ENCODE assay signal across 8 cellular contexts in genomic region chrX:10119399-10119990, GRCh38. TPM values are rescaled to one million over a fixed set of nuclear protein-coding genes. Genes with fewer than 3 reads are reported as not detected.
DNase-seq lines count a peak whose midpoint lies in the region; ATAC-seq and TF ChIP-seq lines count a peak whose summit lies in the region.

No MANE protein-coding gene starts in this region.

- H3K27me3 ChIP-seq in colonic mucosa (no peaks in the 10 kb centered on the region), left lung (no peaks in the 10 kb centered on the region)

- no peak overlapping the region for H3K27ac ChIP-seq in colonic mucosa
- no peak overlapping the region for H3K27ac ChIP-seq in left lung

- H3K9me3 ChIP-seq in colonic mucosa: no peaks in the 10 kb centered on the region
- no peaks in the 10 kb centered on the region for H3K9me3 ChIP-seq in left lung

- H3K9me3 Mint-ChIP-seq in activated CD4-positive, alpha-beta T cell treated with anti-CD3 and anti-CD28 coated beads, Interleukin-2, amount 10 ng/mL, durations not matched to agents 24 days and 14 days: no peaks in the 10 kb centered on the region

- H3K4me3 ChIP-seq in colonic mucosa (no peak overlapping the region), left lung (no peak overlapping the region)

- DNase-seq in NCI-H510A treated with DMSO at 0.1 percent for 48 hours (lab: John Stamatoyannopoulos, UW) (peak; percentile 51), NCI-H510A (lab: John Stamatoyannopoulos, UW) (no peak), NCI-H446 treated with DMSO at 0.1 percent for 48 hours (lab: John Stamatoyannopoulos, UW) (peak; percentile 17), colonic mucosa (peak; percentile 85), left lung (peak in 1 of 2 donors; percentile 64)
- DNase-seq in activated CD4-positive, alpha-beta T cell treated with anti-CD3 and anti-CD28 coated beads, Interleukin-2, amount 10 ng/mL, durations not matched to agents 24 days and 14 days: peak; percentile 90
- DNase-seq in stimulated activated CD4-positive, alpha-beta T cell treated with anti-CD3 and anti-CD28 coated beads, TNF-alpha, amount 100 ng/mL, for 4 hours (ENCODE audit: low read depth in 3 of 3): peak; percentile 16 to 67 (median 22)

- no peaks in the 10 kb centered on the region for H3K4me1 ChIP-seq in colonic mucosa
- H3K4me1 ChIP-seq in left lung: peaks cover 0 to 34% of the 10 kb centered on the region in 2 donors

- no peak overlapping the region for H3K27ac Mint-ChIP-seq in activated CD4-positive, alpha-beta T cell treated with anti-CD3 and anti-CD28 coated beads, Interleukin-2, amount 10 ng/mL, durations not matched to agents 24 days and 14 days

- ATAC-seq in HG03159 (IDR thresholded peaks at IDR 0.05; ENCODE audit: unreplicated experiment) (peak; percentile 64), left lung (peak; percentile 98)

- H3K4me1 Mint-ChIP-seq in activated CD4-positive, alpha-beta T cell treated with anti-CD3 and anti-CD28 coated beads, Interleukin-2, amount 10 ng/mL, durations not matched to agents 24 days and 14 days: peaks cover 12% of the 10 kb centered on the region

- no peak overlapping the region for H3K9ac ChIP-seq in colonic mucosa (ENCODE audit: low read depth in 2 of 2, low read length in 2 of 2)

- H3K36me3 ChIP-seq in colonic mucosa (no peaks in the 10 kb centered on the region), left lung (peaks cover 0 to 17% of the 10 kb centered on the region in 2 donors)

- no peaks in the 10 kb centered on the region for H3K27me3 Mint-ChIP-seq in activated CD4-positive, alpha-beta T cell treated with anti-CD3 and anti-CD28 coated beads, Interleukin-2, amount 10 ng/mL, durations not matched to agents 24 days and 14 days

- intact Hi-C loops in activated CD4-positive, alpha-beta T cell treated with anti-CD3 and anti-CD28 coated beads, Interleukin-2, amount 10 ng/mL, durations not matched to agents 24 days and 14 days (cut with micrococcal nuclease): loop anchor here (1.0 to 2.0 kb wide), 5 partner anchors 21 to 245 kb away; no protein-coding TSS in a partner anchor
- intact Hi-C loops in colonic mucosa (cut with DNase I) (loop anchor here (1.0 to 5.0 kb wide), 3 partner anchors 124 to 245 kb away; no protein-coding TSS in a partner anchor), left lung (cut with DNase I) (loop anchor here in 1 of 2 donors (5.0 to 10.0 kb wide), 2 partner anchors 122 to 225 kb away; no protein-coding TSS in a partner anchor)

- TF ChIP-seq CTCF in colonic mucosa (IDR thresholded peaks at IDR 0.05) (peak; percentile 100), left lung (IDR thresholded peaks at IDR 0.05) (peak; percentile 97 to 100)

- H3K4me3 Mint-ChIP-seq in activated CD4-positive, alpha-beta T cell treated with anti-CD3 and anti-CD28 coated beads, Interleukin-2, amount 10 ng/mL, durations not matched to agents 24 days and 14 days: no peak overlapping the region

- peaks cover 18% of the 10 kb centered on the region for H3K36me3 Mint-ChIP-seq in activated CD4-positive, alpha-beta T cell treated with anti-CD3 and anti-CD28 coated beads, Interleukin-2, amount 10 ng/mL, durations not matched to agents 24 days and 14 days (ENCODE audit: low read depth)

RNA-seq across cellular contexts. Expression of gene CLCN4, which starts 37.3 kb away (rescaled TPM):
- not detected in 2 replicates for total RNA-seq in activated CD4-positive, alpha-beta T cell treated with anti-CD3 and anti-CD28 coated beads, Interleukin-2, amount 10 ng/mL, durations not matched to agents 24 days and 14 days
- total RNA-seq in colonic mucosa (1 to 10 TPM in 1 of 2 donors, under 1 TPM in 1; 0.62 to 1.2 TPM), left lung (10 to 100 TPM in 1 of 2 donors, 1 to 10 TPM in 1; 7.8 to 11.8 TPM)
